Comparison of ENCODE assay signal across 1 cellular context in genomic region chr9:35116898-35117551, GRCh38.
TF ChIP-seq lines count a peak whose summit lies in the region.

No MANE protein-coding gene starts in this region.

TF ChIP-seq in H1, 55 proteins besides CTCF, POLR2A, EP300 and RAD21:
- TF ChIP-seq CREB1 (IDR thresholded peaks at IDR 0.05) (0 out of 2 replicates have a peak, but pooled peaks have one; percentile 28), POU5F1 (IDR thresholded peaks at IDR 0.05; ENCODE audit: low read depth, low read length) (no peak), TCF12 (IDR thresholded peaks at IDR 0.05; ENCODE audit: low read depth, low read length) (no peak), EZH2 (IDR thresholded peaks at IDR 0.05; ENCODE audit: low read depth, low read length, severe bottlenecking) (no peak), SRF (IDR thresholded peaks at IDR 0.05; ENCODE audit: low read depth, low read length) (no peak), KDM4A (IDR thresholded peaks at IDR 0.05; ENCODE audit: low read depth, low read length, severe bottlenecking) (no peak), YY1 (IDR thresholded peaks at IDR 0.05; ENCODE audit: low read depth, low read length) (no peak), PHF8 (conservative IDR thresholded peaks at IDR 0.05; ENCODE audit: low read depth, low read length) (no peak), NRF1 (IDR thresholded peaks at IDR 0.05; ENCODE audit: low read depth, low read length) (no peak), SP4 (IDR thresholded peaks at IDR 0.05; ENCODE audit: low read length) (0 out of 2 replicates have a peak, but pooled peaks have one; percentile 5), JUN (IDR thresholded peaks at IDR 0.05; ENCODE audit: low read depth, low read length) (no peak), GABPA (IDR thresholded peaks at IDR 0.05; ENCODE audit: borderline replicate concordance, insufficient read depth, low read length) (no peak), SIN3A (conservative IDR thresholded peaks at IDR 0.05 in 1 of 2, IDR thresholded peaks at IDR 0.05 in 1 of 2; ENCODE audit: low read depth in 1 of 2, low read length in 2 of 2) (0 out of 4 replicates have a peak, but pooled peaks of 1 of the 2 experiments have one; percentile 36), KDM5A (IDR thresholded peaks at IDR 0.05; ENCODE audit: low read length) (peak; percentile 62), CEBPB (IDR thresholded peaks at IDR 0.05; ENCODE audit: low read depth, low read length) (no peak), E2F6 (IDR thresholded peaks at IDR 0.05) (0 out of 2 replicates have a peak, but pooled peaks have one; percentile 18), NANOG (IDR thresholded peaks at IDR 0.05; ENCODE audit: insufficient read depth, low read depth, low read length, poor library complexity, severe bottlenecking) (no peak), CBX5 (IDR thresholded peaks at IDR 0.05; ENCODE audit: low read depth, low read length) (no peak), TAF7 (optimal IDR thresholded peaks at IDR 0.05; ENCODE audit: borderline replicate concordance, low read depth, low read length) (no peak), RFX5 (IDR thresholded peaks at IDR 0.05; ENCODE audit: borderline replicate concordance, low read depth, low read length) (no peak), CTBP2 (IDR thresholded peaks at IDR 0.05; ENCODE audit: borderline replicate concordance, insufficient read depth, insufficient read length, low read length) (no peak), ATF3 (IDR thresholded peaks at IDR 0.05; ENCODE audit: insufficient read depth, low read depth, low read length) (no peak), SIX5 (IDR thresholded peaks at IDR 0.05; ENCODE audit: low read depth, low read length) (no peak), ASH2L (IDR thresholded peaks at IDR 0.05; ENCODE audit: low read length) (no peak), SP1 (IDR thresholded peaks at IDR 0.05; ENCODE audit: low read depth, low read length) (no peak), SAP30 (IDR thresholded peaks at IDR 0.05; ENCODE audit: insufficient read depth, insufficient replicate concordance, low read length) (no peak), TEAD4 (IDR thresholded peaks at IDR 0.05; ENCODE audit: low read depth, low read length) (no peak), TAF1 (IDR thresholded peaks at IDR 0.05; ENCODE audit: low read depth, low read length) (peak; percentile 42), SIRT6 (IDR thresholded peaks at IDR 0.05; ENCODE audit: low read length) (no peak), POLR2AphosphoS5 (IDR thresholded peaks at IDR 0.05; ENCODE audit: low read depth, low read length) (no peak), MAFK (IDR thresholded peaks at IDR 0.05; ENCODE audit: low read depth, low read length) (no peak), TBP (IDR thresholded peaks at IDR 0.05; ENCODE audit: low read depth, low read length) (no peak), RXRA (IDR thresholded peaks at IDR 0.05; ENCODE audit: insufficient read depth, low read depth, low read length) (no peak), CHD2 (IDR thresholded peaks at IDR 0.05; ENCODE audit: low read length) (no peak), SP2 (IDR thresholded peaks at IDR 0.05; ENCODE audit: low read length) (no peak)
- TF ChIP-seq, protein P1, sequence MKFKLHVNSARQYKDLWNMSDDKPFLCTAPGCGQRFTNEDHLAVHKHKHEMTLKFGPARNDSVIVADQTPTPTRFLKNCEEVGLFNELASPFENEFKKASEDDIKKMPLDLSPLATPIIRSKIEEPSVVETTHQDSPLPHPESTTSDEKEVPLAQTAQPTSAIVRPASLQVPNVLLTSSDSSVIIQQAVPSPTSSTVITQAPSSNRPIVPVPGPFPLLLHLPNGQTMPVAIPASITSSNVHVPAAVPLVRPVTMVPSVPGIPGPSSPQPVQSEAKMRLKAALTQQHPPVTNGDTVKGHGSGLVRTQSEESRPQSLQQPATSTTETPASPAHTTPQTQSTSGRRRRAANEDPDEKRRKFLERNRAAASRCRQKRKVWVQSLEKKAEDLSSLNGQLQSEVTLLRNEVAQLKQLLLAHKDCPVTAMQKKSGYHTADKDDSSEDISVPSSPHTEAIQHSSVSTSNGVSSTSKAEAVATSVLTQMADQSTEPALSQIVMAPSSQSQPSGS (IDR thresholded peaks at IDR 0.05; ENCODE audit: low read length), result no peak
